14 cellular contexts compared by ENCODE assay signal in genomic region chr21:43325968-43326367, GRCh38.
DNase-seq lines count a peak whose midpoint lies in the region; ATAC-seq and TF ChIP-seq lines count a peak whose summit lies in the region.
"Had no signal": no experiment of that assay in that cellular context is flagged by ENCODE, and none has a peak within 500 bp of the region (broad histone marks: within the 10 kb centered on the region; RNA-seq: fewer than 3 reads in every experiment).

No MANE protein-coding gene starts in this region.

- DNase-seq in GM19240 (ENCODE audit: insufficient read length, low spot score) = peak; percentile 43
- DNase-seq in T-helper 17 cell = no peak
- DNase-seq in mesothelial cell of epicardium (ENCODE audit: low spot score in 2 of 2, unreplicated experiment in 2 of 2) = no peak
- DNase-seq in NCI-H146 (lab: John Stamatoyannopoulos, UW) = no peak
- no peak for DNase-seq in globus pallidus (ENCODE audit: low spot score)
- no peak for DNase-seq in NCI-H1694 (lab: John Stamatoyannopoulos, UW)
- DNase-seq: activated T-cell treated with anti-CD3 and anti-CD28 coated beads for 4 hours, DMS 273 treated with DMSO at 0.1 percent for 48 hours, NCI-H1092 treated with DMSO at 0.1 percent for 48 hours, NCI-H748 treated with DMSO at 0.1 percent for 48 hours had no signal

- no peaks in the 10 kb centered on the region for H3K27me3 ChIP-seq in BLaER1 treated with 17β-estradiol and CSF1 and Interleukin-3, amounts not matched to agents 10 nM and 100 nM
- H3K27me3 ChIP-seq: pancreas had no signal

- H3K36me3 Mint-ChIP-seq in T-helper 17 cell (ENCODE audit: low read depth) (peaks cover 2% of the 10 kb centered on the region), mesothelial cell of epicardium (no peaks in the 10 kb centered on the region)

- H3K4me1 ChIP-seq in BLaER1 treated with 17β-estradiol and CSF1 and Interleukin-3, amounts not matched to agents 10 nM and 100 nM = peaks cover 7 to 24% (median 18%) of the 10 kb centered on the region in 10 experiments

- peak overlapping the region in 10 of 11 experiments; percentile 12 to 59 (median 44); a peak in 19 of 22 replicates for H3K4me2 ChIP-seq in BLaER1 treated with 17β-estradiol and CSF1 and Interleukin-3, amounts not matched to agents 10 nM and 100 nM
- H3K4me2 ChIP-seq: GM23338 had no signal

- no peak for TF ChIP-seq CTCF in mesothelial cell of epicardium (IDR thresholded peaks at IDR 0.05; ENCODE audit: unreplicated experiment)

- 0 out of 22 replicates have a peak overlapping the region, but pooled peaks of 1 of the 11 experiments have one; percentile 27 for H3K9ac ChIP-seq in BLaER1 treated with 17β-estradiol and CSF1 and Interleukin-3, amounts not matched to agents 10 nM and 100 nM

- H3K27me3 Mint-ChIP-seq in T-helper 17 cell (peaks cover 29% of the 10 kb centered on the region), mesothelial cell of epicardium (ENCODE audit: low read depth) (no peaks in the 10 kb centered on the region)

- H3K36me3 ChIP-seq in BLaER1 treated with 17β-estradiol and CSF1 and Interleukin-3, amounts not matched to agents 10 nM and 100 nM = no peaks in the 10 kb centered on the region
- H3K36me3 ChIP-seq: esophagus muscularis mucosa, pancreas had no signal

- H3K9me3 ChIP-seq in BLaER1 treated with 17β-estradiol and CSF1 and Interleukin-3, amounts not matched to agents 10 nM and 100 nM (replicated peaks in 1 of 11) = no peaks in the 10 kb centered on the region
- H3K9me3 ChIP-seq in T-helper 17 cell (ENCODE audit: control insufficient read depth, low read length, poor library complexity, severe bottlenecking) = no peaks in the 10 kb centered on the region
- H3K9me3 ChIP-seq: esophagus muscularis mucosa, pancreas had no signal

- H3K27ac Mint-ChIP-seq in T-helper 17 cell (no peak overlapping the region), mesothelial cell of epicardium (peak overlapping the region; percentile 50)
- H3K27ac Mint-ChIP-seq: GM23338 had no signal

- no peak overlapping the region for H3K4me3 Mint-ChIP-seq in T-helper 17 cell
- H3K4me3 Mint-ChIP-seq in mesothelial cell of epicardium = no peak overlapping the region
- H3K4me3 Mint-ChIP-seq: GM23338 had no signal

- H3K4me1 Mint-ChIP-seq in T-helper 17 cell (peaks cover 6% of the 10 kb centered on the region), mesothelial cell of epicardium (peaks cover 29% of the 10 kb centered on the region)

- H3K27ac ChIP-seq in BLaER1 treated with 17β-estradiol and CSF1 and Interleukin-3, amounts not matched to agents 10 nM and 100 nM = no peak overlapping the region
- H3K27ac ChIP-seq: esophagus muscularis mucosa, pancreas had no signal

- peak; percentile 32 for ATAC-seq in T-helper 17 cell
- ATAC-seq: GM23338 had no signal

- no peak overlapping the region for H3K4me3 ChIP-seq in BLaER1 treated with 17β-estradiol and CSF1 and Interleukin-3, amounts not matched to agents 10 nM and 100 nM
- H3K4me3 ChIP-seq: esophagus muscularis mucosa, GM23338, pancreas had no signal

- H3K9me3 Mint-ChIP-seq in mesothelial cell of epicardium = no peaks in the 10 kb centered on the region
- H3K9me3 Mint-ChIP-seq: GM23338 had no signal

- peaks cover 0 to 24% (median 0%) of the 10 kb centered on the region in 11 experiments; a peak in 2 of 22 replicates for H4K20me1 ChIP-seq in BLaER1 treated with 17β-estradiol and CSF1 and Interleukin-3, amounts not matched to agents 10 nM and 100 nM
